Comparison of ENCODE assay signal across 27 cellular contexts in genomic region chr2:160532388-160532787, GRCh38.
"Had no signal": no experiment of that assay in that cellular context is flagged by ENCODE, and none has a peak within 500 bp of the region (broad histone marks: within the 10 kb centered on the region; RNA-seq: fewer than 3 reads in every experiment).

No MANE protein-coding gene starts in this region.

- H3K27ac ChIP-seq: neural progenitor cell, pancreas, prostate gland, skin epidermis, spleen, suprapubic skin, testis, tibial artery, transverse colon, upper lobe of left lung, uterus had no signal

- H3K27me3 Mint-ChIP-seq: naive thymus-derived CD8-positive, alpha-beta T cell; stimulated activated naive CD8-positive, alpha-beta T cell treated with anti-CD3 and anti-CD28 coated beads, Interleukin-15, amount 100 ng/mL, for 72 hours had no signal

- H3K27me3 ChIP-seq: neural progenitor cell, spleen, suprapubic skin, testis, tibial artery, transverse colon, upper lobe of left lung, uterus had no signal

- H3K9me3 ChIP-seq: pancreas, prostate gland, spleen, suprapubic skin, testis, tibial artery, transverse colon, upper lobe of left lung, uterus had no signal

- H3K4me3 ChIP-seq: neural progenitor cell, pancreas, prostate gland, skin epidermis, smooth muscle cell, spleen, suprapubic skin, testis, tibial artery, transverse colon, upper lobe of left lung, uterus had no signal

- DNase-seq: naive B cell; naive thymus-derived CD8-positive, alpha-beta T cell; occipital lobe; pancreas; right cardiac atrium; spleen; stimulated activated CD4-positive, alpha-beta T cell treated with anti-CD3 and anti-CD28 coated beads, Interleukin-12 subunit alpha, Interleukin-12 subunit beta, amount 100 ng/mL, for 4 hours; stimulated activated CD4-positive, alpha-beta T cell treated with anti-CD3 and anti-CD28 coated beads, Interleukin-1b, Interleukin-23, amount 100 ng/mL, for 48 hours; stimulated activated CD4-positive, alpha-beta T cell treated with anti-CD3 and anti-CD28 coated beads, Interleukin-4, amount 100 ng/mL, for 1 hour; stimulated activated CD4-positive, alpha-beta T cell treated with anti-CD3 and anti-CD28 coated beads, Interleukin-4, amount 100 ng/mL, for 4 hours; stimulated activated CD8-positive, alpha-beta memory T cell treated with anti-CD3 and anti-CD28 coated beads, Interleukin-4, amount 100 ng/mL, for 48 hours; stimulated activated naive CD4-positive, alpha-beta T cell; stimulated activated naive CD8-positive, alpha-beta T cell treated with anti-CD3 and anti-CD28 coated beads, Interleukin-15, amount 100 ng/mL, for 72 hours; stimulated activated naive CD8-positive, alpha-beta T cell treated with anti-CD3 and anti-CD28 coated beads, Interleukin-15, Interleukin-2, amounts not matched to agents 100 U/mL and 50 U/mL, for 24 hours; substantia nigra; testis; tibial artery; transverse colon; upper lobe of left lung; uterus had no signal

- H3K9ac ChIP-seq: neural progenitor cell had no signal

- H3K9me3 Mint-ChIP-seq: naive B cell; naive thymus-derived CD8-positive, alpha-beta T cell; natural killer cell treated with Interleukin-12 subunit alpha and Interleukin-12 subunit beta and Interleukin-15 and Interleukin-18, amount 100 ng/mL, for 72 hours; neural progenitor cell; stimulated activated naive CD8-positive, alpha-beta T cell treated with anti-CD3 and anti-CD28 coated beads, Interleukin-15, amount 100 ng/mL, for 72 hours had no signal

- H3K4me3 Mint-ChIP-seq: naive B cell; naive thymus-derived CD8-positive, alpha-beta T cell; natural killer cell treated with Interleukin-12 subunit alpha and Interleukin-12 subunit beta and Interleukin-15 and Interleukin-18, amount 100 ng/mL, for 72 hours; neural progenitor cell; stimulated activated memory B cell treated with anti-CD40 and anti-IgM and Interleukin-4, amounts not matched to agents 10 μg/mL and 1 μg/mL and 100 μg/mL, for 72 hours; stimulated activated naive CD8-positive, alpha-beta T cell treated with anti-CD3 and anti-CD28 coated beads, Interleukin-15, amount 100 ng/mL, for 72 hours had no signal

- H3K4me2 ChIP-seq: neural progenitor cell, smooth muscle cell had no signal

- H3K27ac Mint-ChIP-seq: naive B cell; naive thymus-derived CD8-positive, alpha-beta T cell; natural killer cell treated with Interleukin-12 subunit alpha and Interleukin-12 subunit beta and Interleukin-15 and Interleukin-18, amount 100 ng/mL, for 72 hours; neural progenitor cell; stimulated activated memory B cell treated with anti-CD40 and anti-IgM and Interleukin-4, amounts not matched to agents 10 μg/mL and 1 μg/mL and 100 μg/mL, for 72 hours had no signal

- H3K4me1 ChIP-seq: neural progenitor cell, pancreas, prostate gland, suprapubic skin, testis, uterus had no signal

- H2AFZ ChIP-seq: neural progenitor cell had no signal

- FAIRE-seq: pancreas had no signal

- ATAC-seq: naive thymus-derived CD8-positive, alpha-beta T cell; natural killer cell treated with Interleukin-12 subunit alpha and Interleukin-12 subunit beta and Interleukin-15 and Interleukin-18, amount 100 ng/mL, for 72 hours; pancreas; right cardiac atrium; stimulated activated memory B cell treated with anti-CD40 and anti-IgM and Interleukin-4, amounts not matched to agents 10 μg/mL and 1 μg/mL and 100 μg/mL, for 72 hours; stimulated activated naive CD8-positive, alpha-beta T cell treated with anti-CD3 and anti-CD28 coated beads, Interleukin-15, amount 100 ng/mL, for 72 hours; stimulated activated naive CD8-positive, alpha-beta T cell treated with anti-CD3 and anti-CD28 coated beads, Interleukin-15, Interleukin-2, amounts not matched to agents 100 U/mL and 50 U/mL, for 24 hours had no signal

- H3K36me3 Mint-ChIP-seq: naive B cell; naive thymus-derived CD8-positive, alpha-beta T cell; neural progenitor cell; stimulated activated memory B cell treated with anti-CD40 and anti-IgM and Interleukin-4, amounts not matched to agents 10 μg/mL and 1 μg/mL and 100 μg/mL, for 72 hours had no signal

- H3K4me1 Mint-ChIP-seq: naive B cell; neural progenitor cell; stimulated activated memory B cell treated with anti-CD40 and anti-IgM and Interleukin-4, amounts not matched to agents 10 μg/mL and 1 μg/mL and 100 μg/mL, for 72 hours; stimulated activated naive CD8-positive, alpha-beta T cell treated with anti-CD3 and anti-CD28 coated beads, Interleukin-15, amount 100 ng/mL, for 72 hours had no signal

- H3K36me3 ChIP-seq: neural progenitor cell, pancreas, prostate gland, spleen, suprapubic skin, tibial artery, transverse colon, upper lobe of left lung, uterus had no signal
